ENCODE assay signal across 8 cellular contexts in genomic region chr13:98571955-98572662, GRCh38. TPM values are rescaled to one million over a fixed set of nuclear protein-coding genes. Genes with fewer than 3 reads are reported as not detected.
DNase-seq lines count a peak whose midpoint lies in the region; ATAC-seq lines count a peak whose summit lies in the region.

No MANE protein-coding gene starts in this region.

- H3K9me3 ChIP-seq in naive thymus-derived CD4-positive, alpha-beta T cell (ENCODE audit: control insufficient read depth in 2 of 3, low read length in 3 of 3), result no peaks in the 10 kb centered on the region

- H3K36me3 ChIP-seq in naive thymus-derived CD4-positive, alpha-beta T cell (ENCODE audit: control insufficient read depth in 2 of 3, insufficient read depth in 3 of 3, low read length in 3 of 3), result no peaks in the 10 kb centered on the region

- peak overlapping the region; percentile 75 for H3K4me3 Mint-ChIP-seq in activated CD4-positive, alpha-beta T cell treated with anti-CD3 and anti-CD28 coated beads for 36 hours
- H3K4me3 Mint-ChIP-seq in central memory CD8-positive, alpha-beta T cell, result peak overlapping the region; percentile 86
- H3K4me3 Mint-ChIP-seq in naive thymus-derived CD4-positive, alpha-beta T cell, result peak overlapping the region; percentile 84 to 99 (median 90)

- ATAC-seq in activated CD4-positive, alpha-beta T cell treated with anti-CD3 and anti-CD28 coated beads for 36 hours, result peak; percentile 2
- ATAC-seq in central memory CD8-positive, alpha-beta T cell (replicated peaks; ENCODE audit: extremely low read depth, poor library complexity, severe bottlenecking), result no peak
- ATAC-seq in naive thymus-derived CD4-positive, alpha-beta T cell, result no peak

- H3K9me3 Mint-ChIP-seq in activated CD4-positive, alpha-beta T cell treated with anti-CD3 and anti-CD28 coated beads for 36 hours (ENCODE audit: low read depth), result peaks cover 2% of the 10 kb centered on the region
- H3K9me3 Mint-ChIP-seq in central memory CD8-positive, alpha-beta T cell, result no peaks in the 10 kb centered on the region
- H3K9me3 Mint-ChIP-seq in naive thymus-derived CD4-positive, alpha-beta T cell, result no peaks in the 10 kb centered on the region

- H3K4me1 Mint-ChIP-seq in activated CD4-positive, alpha-beta T cell treated with anti-CD3 and anti-CD28 coated beads for 36 hours, result peaks cover 76% of the 10 kb centered on the region
- peaks cover 74% of the 10 kb centered on the region for H3K4me1 Mint-ChIP-seq in central memory CD8-positive, alpha-beta T cell
- peaks cover 71 to 86% (median 84%) of the 10 kb centered on the region in 7 donors for H3K4me1 Mint-ChIP-seq in naive thymus-derived CD4-positive, alpha-beta T cell

- no peaks in the 10 kb centered on the region for H3K27me3 ChIP-seq in naive thymus-derived CD4-positive, alpha-beta T cell (ENCODE audit: control insufficient read depth in 2 of 2, insufficient read depth in 2 of 2, low read length in 2 of 2)

- peak overlapping the region; percentile 63 for H3K4me3 ChIP-seq in naive thymus-derived CD4-positive, alpha-beta T cell (ENCODE audit: low read length)

- POLR2A ChIA-PET in activated CD4-positive, alpha-beta T cell treated with anti-CD3 and anti-CD28 coated beads for 36 hours (lab: Charles Lee), result interaction anchor here (0.7 to 2.8 kb wide), 5 partner anchors 15 to 127 kb away, joined by 3 to 7 read pairs (median 4); no protein-coding TSS in a partner anchor
- POLR2A ChIA-PET in naive thymus-derived CD4-positive, alpha-beta T cell (lab: Charles Lee), result interaction anchor here (0.7 to 3.0 kb wide), 7 partner anchors 8 to 516 kb away, joined by 3 to 13 read pairs (median 5); no protein-coding TSS in a partner anchor

- peaks cover 56% of the 10 kb centered on the region for H3K36me3 Mint-ChIP-seq in activated CD4-positive, alpha-beta T cell treated with anti-CD3 and anti-CD28 coated beads for 36 hours (ENCODE audit: low read depth)
- peaks cover 11% of the 10 kb centered on the region for H3K36me3 Mint-ChIP-seq in central memory CD8-positive, alpha-beta T cell (ENCODE audit: insufficient read depth)
- H3K36me3 Mint-ChIP-seq in naive thymus-derived CD4-positive, alpha-beta T cell, result peaks cover 0 to 33% (median 0%) of the 10 kb centered on the region in 5 donors

- H3K27ac Mint-ChIP-seq in activated CD4-positive, alpha-beta T cell treated with anti-CD3 and anti-CD28 coated beads for 36 hours, result peak overlapping the region; percentile 73
- peak overlapping the region; percentile 94 for H3K27ac Mint-ChIP-seq in central memory CD8-positive, alpha-beta T cell (ENCODE audit: low read depth)
- H3K27ac Mint-ChIP-seq in naive thymus-derived CD4-positive, alpha-beta T cell, result peak overlapping the region; percentile 84 to 98 (median 96)

- H3K27me3 Mint-ChIP-seq in activated CD4-positive, alpha-beta T cell treated with anti-CD3 and anti-CD28 coated beads for 36 hours, result no peaks in the 10 kb centered on the region
- H3K27me3 Mint-ChIP-seq in central memory CD8-positive, alpha-beta T cell, result no peaks in the 10 kb centered on the region
- H3K27me3 Mint-ChIP-seq in naive thymus-derived CD4-positive, alpha-beta T cell, result no peaks in the 10 kb centered on the region

- intact Hi-C loops in activated CD4-positive, alpha-beta T cell treated with anti-CD3 and anti-CD28 coated beads for 36 hours (cut with DNase I, micrococcal nuclease), result loop anchor here (2.0 to 10.0 kb wide), 11 partner anchors 15 to 1347 kb away; partner anchors contain the start of genes MBNL2 (in 1 of the 2), RAP2A (in 1 of the 2) and UBAC2 (in 1 of the 2)
- intact Hi-C loops in naive thymus-derived CD4-positive, alpha-beta T cell (cut with micrococcal nuclease), result loop anchor here (1.0 to 10.0 kb wide), 10 partner anchors 9 to 1347 kb away; partner anchors contain the start of genes CLYBL (in 1 of the 2) and MBNL2 (in 1 of the 2)

- peak overlapping the region; percentile 85 for H3K27ac ChIP-seq in naive thymus-derived CD4-positive, alpha-beta T cell (ENCODE audit: low read depth, low read length)

- peak; percentile 48 for DNase-seq in activated CD4-positive, alpha-beta T cell treated with anti-CD3 and anti-CD28 coated beads for 36 hours
- no peak for DNase-seq in activated CD4-positive, alpha-beta T cell treated with anti-CD3 and anti-CD28 coated beads, Interleukin-2, amount 50 U/mL, for 4 hours
- DNase-seq in NCI-H774 (lab: John Stamatoyannopoulos, UW), result peak; percentile 17
- DNase-seq in central memory CD8-positive, alpha-beta T cell (ENCODE audit: low spot score in 2 of 2), result no peak
- DNase-seq in naive thymus-derived CD4-positive, alpha-beta T cell, result no peak
- no peak for DNase-seq in Kasumi-1 (lab: John Stamatoyannopoulos, UW)
- DNase-seq in activated CD4-positive, CD25-positive, alpha-beta regulatory T cell (lab: John Stamatoyannopoulos, UW), result no peak
- DNase-seq in germinal center (ENCODE audit: low spot score), result no peak

- peaks cover 65 to 72% of the 10 kb centered on the region in 2 donors for H3K4me1 ChIP-seq in naive thymus-derived CD4-positive, alpha-beta T cell (ENCODE audit: control insufficient read depth in 2 of 2, insufficient read depth in 2 of 2, low read length in 2 of 2)

- CTCF ChIA-PET in activated CD4-positive, alpha-beta T cell treated with anti-CD3 and anti-CD28 coated beads for 36 hours (lab: Charles Lee), result interaction anchor here (0.6 to 1.7 kb wide), 5 partner anchors 10 to 120 kb away, joined by 3 to 6 read pairs (median 3); no protein-coding TSS in a partner anchor
- CTCF ChIA-PET in naive thymus-derived CD4-positive, alpha-beta T cell (lab: Charles Lee), result interaction anchor here (1.9 kb wide), 1 partner anchor 127 kb away, joined by 5 read pairs; no protein-coding TSS in a partner anchor

RNA-seq across cellular contexts. Expression of gene STK24, which starts 4.8 kb away (rescaled TPM):
- 100 to 1,000 TPM; 146 to 173 TPM for total RNA-seq in activated CD4-positive, alpha-beta T cell treated with anti-CD3 and anti-CD28 coated beads for 36 hours
- total RNA-seq in naive thymus-derived CD4-positive, alpha-beta T cell, result 100 to 1,000 TPM in 3 of 5 experiments, 10 to 100 TPM in 2; 90.1 to 148 (median 121) TPM
- polyA plus RNA-seq in naive thymus-derived CD4-positive, alpha-beta T cell, result 10 to 100 TPM; 29.8 to 44.4 TPM

Comparison
In these comparisons a context has a peak if more than half of its experiments do, and no peak if none do; other contexts are left out.
1. DNase-seq: peak in activated CD4-positive, alpha-beta T cell treated with anti-CD3 and anti-CD28 coated beads for 36 hours (single experiment) and NCI-H774 (single experiment); none in activated CD4-positive, alpha-beta T cell treated with anti-CD3 and anti-CD28 coated beads, Interleukin-2, amount 50 U/mL, for 4 hours (0 of 2), central memory CD8-positive, alpha-beta T cell (0 of 2), naive thymus-derived CD4-positive, alpha-beta T cell (0 of 9), Kasumi-1 (0 of 2), activated CD4-positive, CD25-positive, alpha-beta regulatory T cell (0 of 4) and germinal center (single experiment).
2. Peak in every context shown above with its lines, with median percentiles within 50 percentile points of each other: H3K27ac Mint-ChIP-seq and H3K4me3 Mint-ChIP-seq.